ENCODE assay signal across 8 cellular contexts in the genomic region with DNA sequence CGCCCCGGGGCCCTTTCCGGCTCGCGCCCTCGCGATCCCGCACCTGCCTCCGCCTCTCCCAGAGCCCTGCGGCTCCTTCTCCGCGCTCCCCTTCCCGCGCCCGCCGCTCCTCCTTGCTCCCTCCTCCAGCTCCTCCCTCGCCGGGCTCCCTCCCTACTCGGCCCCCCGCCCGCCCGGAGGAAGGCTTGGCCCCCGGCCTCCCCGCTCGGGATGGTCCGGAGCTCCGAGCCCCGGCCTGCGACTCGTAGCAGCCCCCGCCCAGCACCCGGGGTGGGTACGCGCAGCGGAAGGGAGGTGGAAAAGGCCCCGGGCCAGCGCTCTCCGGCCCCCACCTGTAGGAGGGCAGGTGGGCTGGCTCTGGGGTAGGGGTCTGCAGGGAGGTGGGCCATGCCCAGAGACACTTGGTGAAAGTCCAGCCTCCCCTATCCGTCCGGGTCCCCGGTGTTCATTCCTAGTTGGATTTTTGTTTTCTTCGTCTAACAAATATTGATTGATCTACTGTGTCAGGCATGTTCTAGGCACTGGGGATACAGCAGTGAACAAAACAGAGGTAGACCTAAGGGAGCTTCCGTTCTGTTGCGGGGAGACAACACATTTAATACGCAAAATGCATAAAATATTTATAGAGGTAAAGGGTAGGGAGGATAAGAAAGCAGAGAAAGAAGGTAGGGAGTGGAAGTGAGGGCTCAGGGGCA. TPM values are rescaled to one million over a fixed set of nuclear protein-coding genes. Genes with fewer than 3 reads are reported as not detected.
DNase-seq lines count a peak whose midpoint lies in the region; ATAC-seq, FAIRE-seq and TF ChIP-seq lines count a peak whose summit lies in the region.

A gene with protein sequence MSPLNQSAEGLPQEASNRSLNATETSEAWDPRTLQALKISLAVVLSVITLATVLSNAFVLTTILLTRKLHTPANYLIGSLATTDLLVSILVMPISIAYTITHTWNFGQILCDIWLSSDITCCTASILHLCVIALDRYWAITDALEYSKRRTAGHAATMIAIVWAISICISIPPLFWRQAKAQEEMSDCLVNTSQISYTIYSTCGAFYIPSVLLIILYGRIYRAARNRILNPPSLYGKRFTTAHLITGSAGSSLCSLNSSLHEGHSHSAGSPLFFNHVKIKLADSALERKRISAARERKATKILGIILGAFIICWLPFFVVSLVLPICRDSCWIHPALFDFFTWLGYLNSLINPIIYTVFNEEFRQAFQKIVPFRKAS (minus strand): TSS at position 82 of the 695 bp plus-strand sequence. CDS start 23,283 bp downstream, outside the sequence.

- DNase-seq in GM12891 (ENCODE audit: insufficient read length, low spot score) = peak; percentile 34
- peak in 2 of 3 donors; percentile 54 to 71 for DNase-seq in Peyer's patch
- DNase-seq in esophagus muscularis mucosa (ENCODE audit: extremely low spot score) = no peak
- peak; percentile 76 for DNase-seq in posterior vena cava (ENCODE audit: low spot score)
- DNase-seq in globus pallidus (ENCODE audit: low spot score) = no peak
- DNase-seq in NCI-H774 (lab: John Stamatoyannopoulos, UW) = no peak

- no peak for ATAC-seq in HG03039 (IDR thresholded peaks at IDR 0.05; ENCODE audit: unreplicated experiment)
- no peak for ATAC-seq in GM18861 (IDR thresholded peaks at IDR 0.05; ENCODE audit: unreplicated experiment)

- TF ChIP-seq POLR2A in GM12891 (IDR thresholded peaks at IDR 0.05; ENCODE audit: low read depth, low read length) (no peak), Peyer's patch (IDR thresholded peaks at IDR 0.05) (peak in 1 of 2 donors; percentile 38), esophagus muscularis mucosa (IDR thresholded peaks at IDR 0.05; ENCODE audit: low read depth) (no peak)

- H3K9me3 ChIP-seq in Peyer's patch = no peaks in the 10 kb centered on the region
- H3K9me3 ChIP-seq in esophagus muscularis mucosa = no peaks in the 10 kb centered on the region

- peaks cover 0 to 10% of the 10 kb centered on the region in 2 donors for H3K27me3 ChIP-seq in Peyer's patch
- peaks cover 10 to 78% (median 23%) of the 10 kb centered on the region in 4 donors for H3K27me3 ChIP-seq in esophagus muscularis mucosa

- H3K4me1 ChIP-seq in Peyer's patch = peaks cover 0 to 17% (median 9%) of the 10 kb centered on the region in 4 donors
- H3K4me1 ChIP-seq in esophagus muscularis mucosa = peaks cover 11 to 15% (median 13%) of the 10 kb centered on the region in 4 donors

- no peak for TF ChIP-seq EP300 in esophagus muscularis mucosa (IDR thresholded peaks at IDR 0.05)

- H3K4me3 ChIP-seq in Peyer's patch = peak within 1 kb of the TSS; percentile 41 to 81 (median 58)
- peak within 1 kb of the TSS; percentile 46 to 54 (median 52) for H3K4me3 ChIP-seq in esophagus muscularis mucosa

- 6% methylated on average over 22 of the region's 45 CpGs for WGBS in esophagus muscularis mucosa

- no peak for TF ChIP-seq CTCF in Peyer's patch (IDR thresholded peaks at IDR 0.05)
- no peak for TF ChIP-seq CTCF in esophagus muscularis mucosa (IDR thresholded peaks at IDR 0.05)

- H3K36me3 ChIP-seq in Peyer's patch (no peaks in the 10 kb centered on the region), esophagus muscularis mucosa (no peaks in the 10 kb centered on the region)

- intact Hi-C loops in esophagus muscularis mucosa (cut with DNase I) = no loop called here
- intact Hi-C loops in posterior vena cava (cut with DNase I) = no loop called here

- FAIRE-seq in GM12891 (lab: Jason Lieb, UNC) = no peak

- H3K27ac ChIP-seq in Peyer's patch = peak within 1 kb of the TSS in 3 of 4 donors; percentile 51 to 62 (median 52)
- H3K27ac ChIP-seq in esophagus muscularis mucosa (replicated peaks in 1 of 4) = no peak within 1 kb of the TSS

TF ChIP-seq in GM12891, 5 proteins besides CTCF, POLR2A, EP300 and RAD21:
- no peak for TF ChIP-seq SPI1 (IDR thresholded peaks at IDR 0.05; ENCODE audit: low read depth, low read length)
- TF ChIP-seq TAF1 (IDR thresholded peaks at IDR 0.05; ENCODE audit: low read depth, low read length) = no peak
- TF ChIP-seq POU2F2 (IDR thresholded peaks at IDR 0.05; ENCODE audit: low read depth, low read length) = no peak
- no peak for TF ChIP-seq PAX5 (IDR thresholded peaks at IDR 0.05; ENCODE audit: insufficient read depth, low read length, severe bottlenecking)
- TF ChIP-seq POLR2AphosphoS5 (IDR thresholded peaks at IDR 0.05; ENCODE audit: low read depth, low read length) = no peak

RNA-seq across cellular contexts. Expression of the gene that starts here (rescaled TPM):
- not detected for polyA plus RNA-seq in GM12891 (2012; ENCODE audit: low read depth, missing spikeins)
- total RNA-seq in Peyer's patch (10 to 100 TPM in 2 of 4 donors, 1 to 10 TPM in 2; 2.5 to 23.1 (median 11.1) TPM), esophagus muscularis mucosa (not detected), posterior vena cava (not detected)

Comparison
In these comparisons a context has a peak if more than half of its experiments do, and no peak if none do; other contexts are left out.
1. Peak in DNase-seq in posterior vena cava; RNA of the gene not detected or under 1 TPM.
2. DNase-seq: peak in GM12891 (single experiment) and Peyer's patch (2 of 3); none in esophagus muscularis mucosa (single experiment), globus pallidus (single experiment) and NCI-H774 (single experiment).
3. H3K27ac ChIP-seq: peak in Peyer's patch (3 of 4); none in esophagus muscularis mucosa (0 of 4).